ENCODE assay signal across 1 cellular context in genomic region chr1:53165408-53165961, GRCh38.
TF ChIP-seq lines count a peak whose summit lies in the region.

No MANE protein-coding gene starts in this region.

TF ChIP-seq in IMR-90, 13 proteins besides CTCF, POLR2A, EP300 and RAD21 (continued from another document):
- TF ChIP-seq, protein P1, sequence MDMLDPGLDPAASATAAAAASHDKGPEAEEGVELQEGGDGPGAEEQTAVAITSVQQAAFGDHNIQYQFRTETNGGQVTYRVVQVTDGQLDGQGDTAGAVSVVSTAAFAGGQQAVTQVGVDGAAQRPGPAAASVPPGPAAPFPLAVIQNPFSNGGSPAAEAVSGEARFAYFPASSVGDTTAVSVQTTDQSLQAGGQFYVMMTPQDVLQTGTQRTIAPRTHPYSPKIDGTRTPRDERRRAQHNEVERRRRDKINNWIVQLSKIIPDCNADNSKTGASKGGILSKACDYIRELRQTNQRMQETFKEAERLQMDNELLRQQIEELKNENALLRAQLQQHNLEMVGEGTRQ (IDR thresholded peaks at IDR 0.05; ENCODE audit: low read depth, low read length), result no peak
- no peak for TF ChIP-seq ELK1 (IDR thresholded peaks at IDR 0.05; ENCODE audit: borderline replicate concordance, low read depth, low read length)
- TF ChIP-seq MAFK (IDR thresholded peaks at IDR 0.05; ENCODE audit: low read depth, low read length), result no peak
- no peak for TF ChIP-seq FOS (IDR thresholded peaks at IDR 0.05; ENCODE audit: low read depth, low read length)
- TF ChIP-seq MAZ (IDR thresholded peaks at IDR 0.05; ENCODE audit: borderline replicate concordance, low read depth, low read length), result no peak
- TF ChIP-seq CEBPB (IDR thresholded peaks at IDR 0.05; ENCODE audit: low read depth, low read length), result no peak
- no peak for TF ChIP-seq SMC3 (IDR thresholded peaks at IDR 0.05; ENCODE audit: low read depth, low read length)
- no peak for TF ChIP-seq NFE2L2 (IDR thresholded peaks at IDR 0.05; ENCODE audit: low read depth, low read length)
